ENCODE assay signal across 1 cellular context in genomic region chr16:89687092-89687940, GRCh38.
A peak's percentile ranks its signal among the peaks of the same experiment; 100 is the strongest.
TF ChIP-seq lines count a peak whose summit lies in the region.

No MANE protein-coding gene starts in this region.

TF ChIP-seq in HepG2, 621 proteins besides CTCF, POLR2A, EP300 and RAD21 (continued from another document and continues in another):
- TF ChIP-seq MAX (IDR thresholded peaks at IDR 0.05) (peak; percentile 100), HMG20B (CRISPR knock-in tag; conservative IDR thresholded peaks at IDR 0.05) (peak; percentile 63), ZNF143 (CRISPR knock-in tag; IDR thresholded peaks at IDR 0.05) (peak; percentile 66), ZNF589 (CRISPR knock-in tag; conservative IDR thresholded peaks at IDR 0.05) (no peak; the same call in none of the 2 replicates), CREBL2 (CRISPR knock-in tag; IDR thresholded peaks at IDR 0.05; ENCODE audit: borderline replicate concordance) (peak; percentile 92), POLR2G (IDR thresholded peaks at IDR 0.05; ENCODE audit: low read depth, low read length) (peak; percentile 96), FOSL2 (CRISPR knock-in tag; IDR thresholded peaks at IDR 0.05) (peak; percentile 87), ZFYVE20 (CRISPR knock-in tag; IDR thresholded peaks at IDR 0.05; ENCODE audit: borderline replicate concordance, low read depth) (peak; percentile 42; the same call in 1 of the 2 replicates), ZFAT (CRISPR knock-in tag; conservative IDR thresholded peaks at IDR 0.05) (0 out of 2 replicates have a peak, but pooled peaks have one; percentile 61), GATA4 (IDR thresholded peaks at IDR 0.05; ENCODE audit: borderline replicate concordance, low read depth) (peak; percentile 76; the same call in 1 of the 2 replicates), TMF1 (CRISPR knock-in tag; IDR thresholded peaks at IDR 0.05; ENCODE audit: low read depth) (peak; percentile 99), KLF13 (CRISPR knock-in tag; IDR thresholded peaks at IDR 0.05) (0 out of 2 replicates have a peak, but pooled peaks have one; percentile 44), PHF8 (CRISPR knock-in tag; IDR thresholded peaks at IDR 0.05) (peak; percentile 78), ZNF780A (CRISPR knock-in tag; IDR thresholded peaks at IDR 0.05) (peak; percentile 93; the same call in 1 of the 2 replicates), ZNF503 (CRISPR knock-in tag; IDR thresholded peaks at IDR 0.05) (peak; percentile 97), FOXA1 (IDR thresholded peaks at IDR 0.05) (no peak), FOXA1 (CRISPR knock-in tag; IDR thresholded peaks at IDR 0.05) (peak; percentile 70), ZSCAN29 (CRISPR knock-in tag; conservative IDR thresholded peaks at IDR 0.05) (peak; percentile 97), ZNF773 (CRISPR knock-in tag; IDR thresholded peaks at IDR 0.05; ENCODE audit: borderline replicate concordance) (peak; percentile 91; the same call in 1 of the 2 replicates), ZKSCAN1 (IDR thresholded peaks at IDR 0.05; ENCODE audit: low read length) (no peak), REL (CRISPR knock-in tag; conservative IDR thresholded peaks at IDR 0.05) (peak; percentile 96), TRAFD1 (CRISPR knock-in tag; IDR thresholded peaks at IDR 0.05; ENCODE audit: borderline replicate concordance) (peak; percentile 100), ZNF501 (CRISPR knock-in tag; IDR thresholded peaks at IDR 0.05) (peak; percentile 99), ZNF20 (CRISPR knock-in tag; IDR thresholded peaks at IDR 0.05) (peak; percentile 39; the same call in 1 of the 2 replicates), U2AF2 (IDR thresholded peaks at IDR 0.05; ENCODE audit: low read depth, low read length) (no peak), ZNF552 (CRISPR knock-in tag; IDR thresholded peaks at IDR 0.05; ENCODE audit: borderline replicate concordance) (peak; percentile 90; the same call in 1 of the 2 replicates), BORCS8-MEF2B (CRISPR knock-in tag; IDR thresholded peaks at IDR 0.05) (peak; percentile 99), RFXAP (CRISPR knock-in tag; IDR thresholded peaks at IDR 0.05; ENCODE audit: borderline replicate concordance) (peak; percentile 97), DR1 (CRISPR knock-in tag; IDR thresholded peaks at IDR 0.05) (peak; percentile 96), ZNF646 (CRISPR knock-in tag; IDR thresholded peaks at IDR 0.05) (peak; percentile 53; the same call in 1 of the 2 replicates), ETV5 (CRISPR knock-in tag; IDR thresholded peaks at IDR 0.05; ENCODE audit: borderline replicate concordance) (peak; percentile 70), RERE (CRISPR knock-in tag; IDR thresholded peaks at IDR 0.05; ENCODE audit: low read depth) (peak; percentile 89), STAT6 (CRISPR knock-in tag; IDR thresholded peaks at IDR 0.05; ENCODE audit: borderline replicate concordance) (peak; percentile 97), NPAS2 (CRISPR knock-in tag; IDR thresholded peaks at IDR 0.05; ENCODE audit: borderline replicate concordance) (peak; percentile 94), ZNF33A (CRISPR knock-in tag; IDR thresholded peaks at IDR 0.05; ENCODE audit: borderline replicate concordance) (peak; percentile 85; the same call in 1 of the 2 replicates)
